ENCODE assay signal across 13 cellular contexts in genomic region chr16:2784536-2785100, GRCh38. TPM values are rescaled to one million over a fixed set of nuclear protein-coding genes. Genes with fewer than 3 reads are reported as not detected.
DNase-seq lines count a peak whose midpoint lies in the region; ATAC-seq, FAIRE-seq and TF ChIP-seq lines count a peak whose summit lies in the region.
"Had no signal": no experiment of that assay in that cellular context is flagged by ENCODE, and none has a peak within 500 bp of the region (broad histone marks: within the 10 kb centered on the region; RNA-seq: fewer than 3 reads in every experiment).

No MANE protein-coding gene starts in this region.

- H3K79me2 ChIP-seq in keratinocyte (ENCODE audit: control insufficient read depth, insufficient read depth, low read length) = no peaks in the 10 kb centered on the region
- no peaks in the 10 kb centered on the region for H3K79me2 ChIP-seq in trophoblast cell (ENCODE audit: control insufficient read depth, insufficient read depth, low read length, poor library complexity)

- no peak overlapping the region for H2BK12ac ChIP-seq in trophoblast cell (ENCODE audit: low read length)

- no peak overlapping the region for H3K18ac ChIP-seq in trophoblast cell (ENCODE audit: low read length)

- no CpG with 5 or more reads among the region's 15 CpGs for WGBS in trophoblast cell (ENCODE audit: extremely low coverage, insufficient coverage, insufficient read length)

- H2BK5ac ChIP-seq in trophoblast cell (ENCODE audit: low read depth, low read length, poor library complexity) = no peak overlapping the region

- H3K4me2 ChIP-seq in keratinocyte (ENCODE audit: control insufficient read depth, extremely low read depth, insufficient read depth, low read depth, low read length) (no peak overlapping the region), trophoblast cell (ENCODE audit: low read length) (no peak overlapping the region)

- H3K9me1 ChIP-seq in keratinocyte (ENCODE audit: control insufficient read depth, extremely low read depth, insufficient read depth, low read length) = no peaks in the 10 kb centered on the region

- FAIRE-seq in keratinocyte (lab: Jason Lieb, UNC) = no peak

- H3K23ac ChIP-seq in trophoblast cell (ENCODE audit: low read length) = no peak overlapping the region

- H3K4me3 Mint-ChIP-seq in activated T-cell treated with anti-CD3 and anti-CD28 coated beads, Interleukin-2, amount 50 U/mL, for 24 hours = peak overlapping the region; percentile 77
- H3K4me3 Mint-ChIP-seq in activated T-helper 17 cell treated with anti-CD3 and anti-CD28 coated beads, Interleukin-2, amount 50 U/mL, for 72 hours = peak overlapping the region; percentile 84

- peaks cover 44% of the 10 kb centered on the region for H3K27me3 ChIP-seq in keratinocyte (ENCODE audit: control insufficient read depth, extremely low read depth, insufficient read depth, low read length)
- peaks cover 34 to 56% (median 52%) of the 10 kb centered on the region in 5 donors for H3K27me3 ChIP-seq in subcutaneous abdominal adipose tissue (ENCODE audit: control insufficient read depth in 5 of 5, insufficient read depth in 4 of 5, low read length in 5 of 5)
- H3K27me3 ChIP-seq in trophoblast cell (ENCODE audit: insufficient read depth, low read length) = no peaks in the 10 kb centered on the region

- no peak overlapping the region for H3K9ac ChIP-seq in keratinocyte (ENCODE audit: control insufficient read depth, extremely low read depth, insufficient read depth, low read length)
- H3K9ac ChIP-seq in subcutaneous abdominal adipose tissue (ENCODE audit: low read length in 5 of 5) = peak overlapping the region in 1 of 5 donors; percentile 28
- no peak overlapping the region for H3K9ac ChIP-seq in trophoblast cell (ENCODE audit: low read length)

- H4K91ac ChIP-seq in trophoblast cell (ENCODE audit: low read depth, low read length) = no peak overlapping the region

- ATAC-seq in activated T-helper 17 cell treated with anti-CD3 and anti-CD28 coated beads, Interleukin-2, amount 50 U/mL, for 72 hours (replicated peaks) = no peak
- ATAC-seq in HG03571 (IDR thresholded peaks at IDR 0.05; ENCODE audit: unreplicated experiment) = no peak

- H3K4me1 Mint-ChIP-seq in activated T-cell treated with anti-CD3 and anti-CD28 coated beads, Interleukin-2, amount 50 U/mL, for 24 hours (ENCODE audit: low read depth) = peaks cover 13% of the 10 kb centered on the region
- H3K4me1 Mint-ChIP-seq in activated T-helper 17 cell treated with anti-CD3 and anti-CD28 coated beads, Interleukin-2, amount 50 U/mL, for 72 hours = no peaks in the 10 kb centered on the region

- no peak overlapping the region for H2AK5ac ChIP-seq in trophoblast cell (ENCODE audit: low read length)

- H3K9me3 ChIP-seq in keratinocyte (ENCODE audit: control insufficient read depth, low read depth, low read length) = no peaks in the 10 kb centered on the region
- H3K9me3 ChIP-seq in subcutaneous abdominal adipose tissue (ENCODE audit: control insufficient read depth in 5 of 5, low read length in 5 of 5) = no peaks in the 10 kb centered on the region
- H3K9me3 ChIP-seq in trophoblast cell (ENCODE audit: insufficient read depth, low read depth, low read length) = no peaks in the 10 kb centered on the region
- H3K9me3 ChIP-seq: heart right ventricle had no signal

- no peaks in the 10 kb centered on the region for H3K79me1 ChIP-seq in trophoblast cell (ENCODE audit: low read length)

- no peak overlapping the region for H2BK120ac ChIP-seq in trophoblast cell (ENCODE audit: insufficient read depth, low read length, poor library complexity)

- peak overlapping the region in 1 of 3 experiments; percentile 27 for H3K4me3 ChIP-seq in keratinocyte (ENCODE audit: control insufficient read depth in 2 of 3, extremely low read depth in 1 of 3, insufficient read depth in 2 of 3, low read depth in 1 of 3, low read length in 3 of 3)
- peak overlapping the region in 3 of 5 donors; percentile 40 to 48 (median 41) for H3K4me3 ChIP-seq in subcutaneous abdominal adipose tissue (ENCODE audit: low read depth in 1 of 5, low read length in 5 of 5)
- H3K4me3 ChIP-seq in trophoblast cell (ENCODE audit: low read depth, low read length) = no peak overlapping the region

- H3K27ac Mint-ChIP-seq in activated T-cell treated with anti-CD3 and anti-CD28 coated beads, Interleukin-2, amount 50 U/mL, for 24 hours = peak overlapping the region; percentile 92
- peak overlapping the region; percentile 81 for H3K27ac Mint-ChIP-seq in activated T-helper 17 cell treated with anti-CD3 and anti-CD28 coated beads, Interleukin-2, amount 50 U/mL, for 72 hours

- H4K8ac ChIP-seq in trophoblast cell (ENCODE audit: low read depth, low read length) = no peak overlapping the region

- no peak overlapping the region for H3K14ac ChIP-seq in trophoblast cell (ENCODE audit: low read length)

- no peak for DNase-seq in activated T-cell treated with anti-CD3 and anti-CD28 coated beads, Interleukin-2, amount 50 U/mL, for 24 hours
- no peak for DNase-seq in activated T-cell treated with anti-CD3 and anti-CD28 coated beads, Interleukin-2, amount 50 U/mL, for 1 hour
- DNase-seq in keratinocyte (ENCODE audit: low read depth, low spot score) (no peak), trophoblast cell (no peak), DMS79 treated with DMSO at 0.1 percent for 48 hours (lab: John Stamatoyannopoulos, UW) (no peak)
- DNase-seq: dermis blood vessel endothelial cell; heart right ventricle; NCI-H1092 treated with DMSO at 0.1 percent for 48 hours; NCI-H82; stimulated activated naive CD4-positive, alpha-beta T cell treated with Interleukin-2 at 50 U/mL for 16 hours had no signal

- H3K36me3 ChIP-seq in keratinocyte (ENCODE audit: control insufficient read depth in 2 of 2, extremely low read depth in 1 of 2, insufficient read depth in 2 of 2, low read length in 2 of 2) (no peaks in the 10 kb centered on the region), subcutaneous abdominal adipose tissue (ENCODE audit: control insufficient read depth in 5 of 5, insufficient read depth in 5 of 5, low read length in 5 of 5) (no peaks in the 10 kb centered on the region), trophoblast cell (ENCODE audit: control insufficient read depth in 1 of 2, insufficient read depth in 2 of 2, low read length in 2 of 2) (no peaks in the 10 kb centered on the region)
- H3K36me3 ChIP-seq: heart right ventricle had no signal

- H3K4me1 ChIP-seq in keratinocyte (ENCODE audit: control insufficient read depth, extremely low read depth, insufficient read depth, low read length) (no peaks in the 10 kb centered on the region), subcutaneous abdominal adipose tissue (ENCODE audit: control insufficient read depth in 5 of 5, insufficient read depth in 5 of 5, low read length in 5 of 5) (peaks cover 0 to 10% (median 8%) of the 10 kb centered on the region in 5 donors), trophoblast cell (ENCODE audit: control insufficient read depth in 1 of 2, insufficient read depth in 2 of 2, low read length in 2 of 2) (no peaks in the 10 kb centered on the region)

- H4K20me1 ChIP-seq in keratinocyte (ENCODE audit: control insufficient read depth, extremely low read depth, insufficient read depth, low read length) = no peaks in the 10 kb centered on the region

- H3K27ac ChIP-seq in keratinocyte (ENCODE audit: control insufficient read depth, insufficient read depth, low read length) = no peak overlapping the region
- H3K27ac ChIP-seq in subcutaneous abdominal adipose tissue (ENCODE audit: low read depth, low read length) = no peak overlapping the region
- no peak overlapping the region for H3K27ac ChIP-seq in trophoblast cell (ENCODE audit: low read depth, low read length)

- no peak overlapping the region for H4K12ac ChIP-seq in trophoblast cell (ENCODE audit: low read depth, low read length)

- H3K27me3 Mint-ChIP-seq in activated T-cell treated with anti-CD3 and anti-CD28 coated beads, Interleukin-2, amount 50 U/mL, for 24 hours = peaks cover 8% of the 10 kb centered on the region
- H3K27me3 Mint-ChIP-seq in activated T-helper 17 cell treated with anti-CD3 and anti-CD28 coated beads, Interleukin-2, amount 50 U/mL, for 72 hours = peaks cover 3% of the 10 kb centered on the region

- no peak for TF ChIP-seq CTCF in keratinocyte (optimal IDR thresholded peaks at IDR 0.05 in 1 of 3, IDR thresholded peaks at IDR 0.05 in 1 of 3, conservative IDR thresholded peaks at IDR 0.05 in 1 of 3; ENCODE audit: extremely low read depth in 1 of 3, insufficient read depth in 2 of 3, low read length in 3 of 3)

- H2AFZ ChIP-seq in keratinocyte (ENCODE audit: control insufficient read depth, low read length) = peak overlapping the region; percentile 22
- no peak overlapping the region for H2AFZ ChIP-seq in trophoblast cell (ENCODE audit: insufficient read depth, low read length, poor library complexity)

- no peak overlapping the region for H3K4ac ChIP-seq in trophoblast cell (ENCODE audit: low read depth, low read length)

- dilution Hi-C loops in keratinocyte (cut with MboI; ENCODE audit: extremely low pct_ligation_motif_present, low sequenced_read_pairs) = no loop called here

- no peaks in the 10 kb centered on the region for H3K36me3 Mint-ChIP-seq in activated T-cell treated with anti-CD3 and anti-CD28 coated beads, Interleukin-2, amount 50 U/mL, for 24 hours (ENCODE audit: low read depth)
- no peaks in the 10 kb centered on the region for H3K36me3 Mint-ChIP-seq in activated T-helper 17 cell treated with anti-CD3 and anti-CD28 coated beads, Interleukin-2, amount 50 U/mL, for 72 hours (ENCODE audit: low read depth)

- no peaks in the 10 kb centered on the region for H3K9me3 Mint-ChIP-seq in activated T-cell treated with anti-CD3 and anti-CD28 coated beads, Interleukin-2, amount 50 U/mL, for 24 hours
- no peaks in the 10 kb centered on the region for H3K9me3 Mint-ChIP-seq in activated T-helper 17 cell treated with anti-CD3 and anti-CD28 coated beads, Interleukin-2, amount 50 U/mL, for 72 hours

RNA-seq across cellular contexts. Expression of gene PRSS33, which starts 2.7 kb away (rescaled TPM):
- total RNA-seq in activated T-helper 17 cell treated with anti-CD3 and anti-CD28 coated beads, Interleukin-2, amount 50 U/mL, for 72 hours = not detected
- not detected in 3 replicates for polyA plus RNA-seq in keratinocyte
- not detected for polyA plus RNA-seq in keratinocyte (2011; ENCODE audit: low read depth)
- polyA plus RNA-seq in keratinocyte (2011; cell fraction: cytosol; rRNA removed) = not detected in 2 replicates
- not detected in 2 replicates for polyA plus RNA-seq in keratinocyte (2011; cell fraction: nucleus; rRNA removed)
- polyA plus RNA-seq in keratinocyte (2012; ENCODE audit: low replicate concordance) = not detected in 2 replicates
- polyA minus RNA-seq in keratinocyte = not detected in 3 replicates
- polyA minus RNA-seq in keratinocyte (2011; cell fraction: cytosol; rRNA and poly(A)+ RNA removed) = not detected
- not detected in 2 replicates for polyA minus RNA-seq in keratinocyte (2011; cell fraction: nucleus; rRNA and poly(A)+ RNA removed)
- not detected in 2 replicates for polyA plus RNA-seq in trophoblast cell (2013)
- total RNA-seq: dermis blood vessel endothelial cell had no signal
- polyA plus RNA-seq: heart right ventricle had no signal

RNA-seq across cellular contexts. Expression of gene ELOB, which starts 7.5 kb away (rescaled TPM):
- total RNA-seq in activated T-helper 17 cell treated with anti-CD3 and anti-CD28 coated beads, Interleukin-2, amount 50 U/mL, for 72 hours = 100 to 1,000 TPM; 160 to 280 TPM
- polyA plus RNA-seq in keratinocyte = 150 to 593 TPM (median 235 TPM) in 3 replicates
- polyA plus RNA-seq in keratinocyte (2011; ENCODE audit: low read depth) = 204 TPM
- 166 and 381 TPM in 2 replicates for polyA plus RNA-seq in keratinocyte (2011; cell fraction: cytosol; rRNA removed)
- polyA plus RNA-seq in keratinocyte (2011; cell fraction: nucleus; rRNA removed) = 77.1 and 78.3 TPM in 2 replicates
- polyA plus RNA-seq in keratinocyte (2012; ENCODE audit: low replicate concordance) = 427 and 463 TPM in 2 replicates
- polyA minus RNA-seq in keratinocyte = 135 to 251 TPM (median 221 TPM) in 3 replicates
- 271 TPM for polyA minus RNA-seq in keratinocyte (2011; cell fraction: cytosol; rRNA and poly(A)+ RNA removed)
- 24.4 and 30.2 TPM in 2 replicates for polyA minus RNA-seq in keratinocyte (2011; cell fraction: nucleus; rRNA and poly(A)+ RNA removed)
- 100 TPM in 2 replicates for polyA plus RNA-seq in trophoblast cell (2013)

RNA-seq across cellular contexts. Expression of gene PRSS41, which starts 13.7 kb away (rescaled TPM):
- not detected for total RNA-seq in activated T-helper 17 cell treated with anti-CD3 and anti-CD28 coated beads, Interleukin-2, amount 50 U/mL, for 72 hours
- polyA plus RNA-seq in keratinocyte = not detected in 3 replicates
- not detected for polyA plus RNA-seq in keratinocyte (2011; ENCODE audit: low read depth)
- not detected in 2 replicates for polyA plus RNA-seq in keratinocyte (2011; cell fraction: cytosol; rRNA removed)
- polyA plus RNA-seq in keratinocyte (2011; cell fraction: nucleus; rRNA removed) = not detected in 2 replicates
- not detected in 2 replicates for polyA plus RNA-seq in keratinocyte (2012; ENCODE audit: low replicate concordance)
- not detected in 3 replicates for polyA minus RNA-seq in keratinocyte
- polyA minus RNA-seq in keratinocyte (2011; cell fraction: cytosol; rRNA and poly(A)+ RNA removed) = not detected
- not detected in 2 replicates for polyA minus RNA-seq in keratinocyte (2011; cell fraction: nucleus; rRNA and poly(A)+ RNA removed)
- polyA plus RNA-seq in trophoblast cell (2013) = not detected in 2 replicates
- total RNA-seq: dermis blood vessel endothelial cell, heart right ventricle had no signal
- polyA plus RNA-seq: heart right ventricle had no signal

RNA-seq across cellular contexts. Expression of gene SRRM2, which starts 32.2 kb away (rescaled TPM):
- total RNA-seq in activated T-helper 17 cell treated with anti-CD3 and anti-CD28 coated beads, Interleukin-2, amount 50 U/mL, for 72 hours = 100 to 1,000 TPM; 553 to 810 TPM
- 74.1 to 120 TPM (median 101 TPM) in 3 replicates for polyA plus RNA-seq in keratinocyte
- 217 TPM for polyA plus RNA-seq in keratinocyte (2011; ENCODE audit: low read depth)
- polyA plus RNA-seq in keratinocyte (2011; cell fraction: cytosol; rRNA removed) = 78.2 and 121 TPM in 2 replicates
- polyA plus RNA-seq in keratinocyte (2011; cell fraction: nucleus; rRNA removed) = 884 and 1,047 TPM in 2 replicates
- 295 and 403 TPM in 2 replicates for polyA plus RNA-seq in keratinocyte (2012; ENCODE audit: low replicate concordance)
- polyA minus RNA-seq in keratinocyte = 89.7 to 893 TPM (median 136 TPM) in 3 replicates
- polyA minus RNA-seq in keratinocyte (2011; cell fraction: cytosol; rRNA and poly(A)+ RNA removed) = 113 TPM
- 211 and 325 TPM in 2 replicates for polyA minus RNA-seq in keratinocyte (2011; cell fraction: nucleus; rRNA and poly(A)+ RNA removed)
- 472 and 481 TPM in 2 replicates for polyA plus RNA-seq in trophoblast cell (2013)

RNA-seq across cellular contexts. Expression of gene PRSS21, which starts 32.4 kb away (rescaled TPM):
- 1 to 10 TPM; 1.2 to 4.8 TPM for total RNA-seq in activated T-helper 17 cell treated with anti-CD3 and anti-CD28 coated beads, Interleukin-2, amount 50 U/mL, for 72 hours
- 0.52 to 1.0 TPM (median 0.99 TPM) in 3 replicates for polyA plus RNA-seq in keratinocyte
- not detected for polyA plus RNA-seq in keratinocyte (2011; ENCODE audit: low read depth)
- 0.84 and 1.3 TPM in 2 replicates for polyA plus RNA-seq in keratinocyte (2011; cell fraction: cytosol; rRNA removed)
- polyA plus RNA-seq in keratinocyte (2011; cell fraction: nucleus; rRNA removed) = 2.1 and 3.0 TPM in 2 replicates
- 0.66 and 1.7 TPM in 2 replicates for polyA plus RNA-seq in keratinocyte (2012; ENCODE audit: low replicate concordance)
- polyA minus RNA-seq in keratinocyte = 1.5 to 3.2 TPM in 2 of 3 replicates, not detected in the other
- polyA minus RNA-seq in keratinocyte (2011; cell fraction: cytosol; rRNA and poly(A)+ RNA removed) = 4.6 TPM
- 1.3 and 1.7 TPM in 2 replicates for polyA minus RNA-seq in keratinocyte (2011; cell fraction: nucleus; rRNA and poly(A)+ RNA removed)
- not detected in 2 replicates for polyA plus RNA-seq in trophoblast cell (2013)
- polyA plus RNA-seq: heart right ventricle had no signal
